ENCODE assay signal across 19 cellular contexts in the genomic region with DNA sequence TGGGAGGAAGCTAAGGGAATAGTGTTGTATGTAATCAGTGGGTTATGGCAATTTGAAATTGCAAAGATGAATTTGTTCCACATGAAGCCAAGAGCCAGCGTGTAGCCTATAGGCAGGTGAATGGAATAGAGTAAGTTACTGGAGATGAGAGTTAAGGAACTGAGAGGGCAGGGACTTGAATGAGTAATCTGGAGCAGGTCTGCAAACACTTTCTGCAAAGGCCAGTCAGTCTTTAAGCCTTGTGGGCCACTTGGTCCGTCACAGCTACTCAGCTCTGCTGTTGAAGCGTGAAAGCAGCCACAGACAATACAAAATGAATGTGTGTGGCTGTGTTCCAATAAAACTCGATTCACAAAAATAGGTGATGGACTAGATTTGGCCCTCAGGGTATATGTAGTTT. TPM values are rescaled to one million over a fixed set of nuclear protein-coding genes. Genes with fewer than 3 reads are reported as not detected.
A peak's percentile ranks its signal among the peaks of the same experiment; 100 is the strongest.
DNase-seq lines count a peak whose midpoint lies in the region; ATAC-seq and TF ChIP-seq lines count a peak whose summit lies in the region.
"Had no signal": no experiment of that assay in that cellular context is flagged by ENCODE, and none has a peak within 500 bp of the region (broad histone marks: within the 10 kb centered on the region; RNA-seq: fewer than 3 reads in every experiment).

No MANE protein-coding gene starts in this region.

- no peak overlapping the region for H3K4me3 Mint-ChIP-seq in neural progenitor cell
- H3K4me3 Mint-ChIP-seq: HFFc6, IgD-negative memory B cell had no signal

- no peaks in the 10 kb centered on the region for H3K9me3 ChIP-seq in neural progenitor cell (ENCODE audit: low read depth)
- H3K9me3 ChIP-seq: BE2C, Peyer's patch had no signal

- no peaks in the 10 kb centered on the region for H4K20me1 ChIP-seq in neural progenitor cell (ENCODE audit: low read depth)

- no peak overlapping the region for H3K4me2 ChIP-seq in neural progenitor cell

- no peaks in the 10 kb centered on the region for H3K4me1 ChIP-seq in neural progenitor cell
- H3K4me1 ChIP-seq: BE2C, Peyer's patch had no signal

- H3K36me3 Mint-ChIP-seq in neural progenitor cell: peaks cover 6% of the 10 kb centered on the region

- no peaks in the 10 kb centered on the region for H3K79me2 ChIP-seq in neural progenitor cell (ENCODE audit: low read depth)

- TF ChIP-seq CTCF in GM12865 (IDR thresholded peaks at IDR 0.05; ENCODE audit: insufficient read depth, low read depth, low read length, missing control alignments) (no peak), neural progenitor cell (IDR thresholded peaks at IDR 0.05) (no peak)

- H3K36me3 ChIP-seq in neural progenitor cell: peaks cover 4% of the 10 kb centered on the region
- H3K36me3 ChIP-seq: BE2C had no signal

- H3K9me3 Mint-ChIP-seq in neural progenitor cell: no peaks in the 10 kb centered on the region
- H3K9me3 Mint-ChIP-seq: HFFc6, IgD-negative memory B cell had no signal

- no peak overlapping the region for H3K27ac ChIP-seq in neural progenitor cell
- H3K27ac ChIP-seq: Peyer's patch had no signal

- H2AFZ ChIP-seq in neural progenitor cell (replicated peaks): no peak overlapping the region

- DNase-seq in D341Med (ENCODE audit: low spot score) (peak; percentile 3), GM12865 (ENCODE audit: low read depth) (peak; percentile 57), NCI-H526 (lab: John Stamatoyannopoulos, UW) (no peak), neural progenitor cell (ENCODE audit: low spot score) (no peak)
- DNase-seq: BE2C, GDM1, HFFc6, MV-4-11, NCI-H1105 treated with DMSO at 0.1 percent for 48 hours, NCI-H2029 treated with DMSO at 0.1 percent for 48 hours, NCI-H510A treated with DMSO at 0.1 percent for 48 hours, NCI-H774, Peyer's patch had no signal

- ATAC-seq in HG02759 (IDR thresholded peaks at IDR 0.05; ENCODE audit: unreplicated experiment) (peak; percentile 53), esophagus mucosa (peak; percentile 28), HG03280 (IDR thresholded peaks at IDR 0.05; ENCODE audit: unreplicated experiment) (no peak), GM19023 (IDR thresholded peaks at IDR 0.05; ENCODE audit: unreplicated experiment) (no peak)
- ATAC-seq: SK-N-SH treated with all-trans-retinoic acid at 6 μM for 48 hours had no signal

- H3F3A ChIP-seq in neural progenitor cell (ENCODE audit: low read depth): no peaks in the 10 kb centered on the region

- H3K27me3 Mint-ChIP-seq in neural progenitor cell (ENCODE audit: insufficient read depth, low read depth): peaks cover 3% of the 10 kb centered on the region
- H3K27me3 Mint-ChIP-seq: IgD-negative memory B cell had no signal

- no peaks in the 10 kb centered on the region for H3K4me1 Mint-ChIP-seq in neural progenitor cell

- H3K27ac Mint-ChIP-seq in neural progenitor cell: no peak overlapping the region
- H3K27ac Mint-ChIP-seq: HFFc6 had no signal

- H3K4me3 ChIP-seq in GM12865 (ENCODE audit: low read depth, low read length) (no peak overlapping the region), neural progenitor cell (no peak overlapping the region)
- H3K4me3 ChIP-seq: Peyer's patch had no signal

- no peaks in the 10 kb centered on the region for H3K27me3 ChIP-seq in neural progenitor cell
- H3K27me3 ChIP-seq: BE2C, Peyer's patch had no signal

- H3K9ac ChIP-seq in neural progenitor cell: no peak overlapping the region

RNA-seq across cellular contexts. Expression of gene SZT2, which starts 29.2 kb away (rescaled TPM):
- total RNA-seq in esophagus mucosa: 22.0 TPM
- 11.0 and 16.8 TPM in 2 replicates for total RNA-seq in neural progenitor cell (ENCODE audit: low replicate concordance)

RNA-seq across cellular contexts. Expression of gene MED8, which starts 29.3 kb away (rescaled TPM):
- total RNA-seq in esophagus mucosa: 46.0 TPM
- total RNA-seq in neural progenitor cell (ENCODE audit: low replicate concordance): 15.1 and 23.6 TPM in 2 replicates

RNA-seq across cellular contexts. Expression of gene HYI, which starts 34.9 kb away (rescaled TPM):
- total RNA-seq in esophagus mucosa (8.6 TPM), neural progenitor cell (ENCODE audit: low replicate concordance) (10.3 and 26.8 TPM in 2 replicates)

RNA-seq across cellular contexts. Expression of gene ELOVL1, which starts 51.0 kb away (rescaled TPM):
- 172 TPM for total RNA-seq in esophagus mucosa
- 5.6 and 11.9 TPM in 2 replicates for total RNA-seq in neural progenitor cell (ENCODE audit: low replicate concordance)

Comparison
In these comparisons a context has a peak if more than half of its experiments do, and no peak if none do; other contexts are left out.
1. DNase-seq: peak in D341Med (single experiment) and GM12865 (single experiment); none in NCI-H526 (0 of 2) and neural progenitor cell (single experiment).
2. ATAC-seq: peak in HG02759 (single experiment) and esophagus mucosa (single experiment); none in HG03280 (single experiment) and GM19023 (single experiment).